8 cellular contexts compared by ENCODE assay signal in genomic region chr16:82627811-82628339, GRCh38. TPM values are rescaled to one million over a fixed set of nuclear protein-coding genes. Genes with fewer than 3 reads are reported as not detected.
DNase-seq lines count a peak whose midpoint lies in the region; ATAC-seq and TF ChIP-seq lines count a peak whose summit lies in the region.

No MANE protein-coding gene starts in this region.

- H4K20me1 ChIP-seq in SK-N-SH (ENCODE audit: insufficient read depth) (no peaks in the 10 kb centered on the region), neural progenitor cell (ENCODE audit: low read depth) (no peaks in the 10 kb centered on the region)

- no peak for ATAC-seq in GM18498 (IDR thresholded peaks at IDR 0.05; ENCODE audit: unreplicated experiment)
- no peak for ATAC-seq in GM18520 (IDR thresholded peaks at IDR 0.05; ENCODE audit: unreplicated experiment)

- H3K4me1 ChIP-seq in SK-N-SH (ENCODE audit: control insufficient read depth in 1 of 2, insufficient read depth in 2 of 2, low read depth in 1 of 2, low read length in 1 of 2) (peaks cover 0 to 15% of the 10 kb centered on the region in 2 experiments; a peak in 2 of 4 replicates), neural progenitor cell (peaks cover 20% of the 10 kb centered on the region)

- H3K36me3 ChIP-seq in SK-N-SH (replicated peaks in 1 of 2; ENCODE audit: control insufficient read depth in 1 of 2, insufficient read depth in 2 of 2, low read length in 1 of 2), result no peaks in the 10 kb centered on the region
- H3K36me3 ChIP-seq in neural progenitor cell, result no peaks in the 10 kb centered on the region

- H2AFZ ChIP-seq in SK-N-SH (ENCODE audit: low read depth) (peak overlapping the region; percentile 75), neural progenitor cell (replicated peaks) (peak overlapping the region; percentile 100)

- H3K36me3 Mint-ChIP-seq in neural progenitor cell, result no peaks in the 10 kb centered on the region

- H3K27me3 ChIP-seq in SK-N-SH (ENCODE audit: insufficient read depth) (peaks cover 6% of the 10 kb centered on the region; the same call in 1 of the 2 replicates), neural progenitor cell (peaks cover 62% of the 10 kb centered on the region)

- H3K4me3 Mint-ChIP-seq in neural progenitor cell, result peak overlapping the region; percentile 77

- H3F3A ChIP-seq in SK-N-SH (replicated peaks; ENCODE audit: insufficient read depth) (peaks cover 31% of the 10 kb centered on the region), neural progenitor cell (ENCODE audit: low read depth) (no peaks in the 10 kb centered on the region)

- H3K4me1 Mint-ChIP-seq in neural progenitor cell, result peaks cover 12% of the 10 kb centered on the region

- POLR2A ChIA-PET in SK-N-SH (lab: Yijun Ruan, JAX), result no interaction called here

- no peak overlapping the region for H3K27ac Mint-ChIP-seq in neural progenitor cell

- DNase-seq in AG10803 (ENCODE audit: low read depth) (peak; percentile 18), SK-N-SH (no peak), foreskin fibroblast (peak; percentile 52 to 71), neural progenitor cell (ENCODE audit: low spot score) (peak; percentile 68), cerebellum (ENCODE audit: low spot score) (no peak), NCI-H526 (lab: John Stamatoyannopoulos, UW) (no peak)

- H3K27ac ChIP-seq in SK-N-SH (ENCODE audit: low read depth in 2 of 2, low read length in 1 of 2) (peak overlapping the region in 1 of 2 experiments; percentile 86; a peak in 2 of 4 replicates), neural progenitor cell (no peak overlapping the region)

- H3K79me2 ChIP-seq in SK-N-SH (ENCODE audit: insufficient read depth), result peaks cover 44% of the 10 kb centered on the region; the same call in 1 of the 2 replicates
- H3K79me2 ChIP-seq in neural progenitor cell (ENCODE audit: low read depth), result no peaks in the 10 kb centered on the region

- WGBS in SK-N-SH (ENCODE audit: low lambda C conversion rate), result 12% methylated on average over 9 of the region's 29 CpGs

- H3K9ac ChIP-seq in SK-N-SH, result peak overlapping the region; percentile 82
- H3K9ac ChIP-seq in neural progenitor cell, result no peak overlapping the region

- TF ChIP-seq RAD21 in SK-N-SH (IDR thresholded peaks at IDR 0.05; ENCODE audit: low read length), result no peak

- CTCF ChIA-PET in SK-N-SH (lab: Yijun Ruan, JAX), result no interaction called here

- peaks cover 3% of the 10 kb centered on the region for H3K9me3 Mint-ChIP-seq in neural progenitor cell

- 0 out of 4 replicates have a peak, but pooled peaks of 1 of the 2 experiments have one; percentile 7 for TF ChIP-seq EP300 in SK-N-SH (IDR thresholded peaks at IDR 0.05; ENCODE audit: borderline replicate concordance in 1 of 2, low read depth in 1 of 2, low read length in 1 of 2)

- H3K27me3 Mint-ChIP-seq in neural progenitor cell (ENCODE audit: insufficient read depth, low read depth), result peaks cover 30% of the 10 kb centered on the region

- TF ChIP-seq CTCF in AG10803 (conservative IDR thresholded peaks at IDR 0.05; ENCODE audit: low read length) (no peak), SK-N-SH (IDR thresholded peaks at IDR 0.05) (no peak), foreskin fibroblast (IDR thresholded peaks at IDR 0.05; ENCODE audit: low read depth, low read length) (no peak), neural progenitor cell (IDR thresholded peaks at IDR 0.05) (no peak)

- H3K4me2 ChIP-seq in SK-N-SH, result peak overlapping the region; percentile 99
- H3K4me2 ChIP-seq in neural progenitor cell, result peak overlapping the region; percentile 99

- no peaks in the 10 kb centered on the region for H3K9me2 ChIP-seq in SK-N-SH

- no peaks in the 10 kb centered on the region for H3K9me3 ChIP-seq in SK-N-SH
- H3K9me3 ChIP-seq in neural progenitor cell (ENCODE audit: low read depth), result no peaks in the 10 kb centered on the region

- peak overlapping the region; percentile 76 for H3K4me3 ChIP-seq in AG10803 (ENCODE audit: low read length)
- peak overlapping the region; percentile 61 to 79 for H3K4me3 ChIP-seq in SK-N-SH (ENCODE audit: low read depth in 2 of 2, low read length in 1 of 2)
- H3K4me3 ChIP-seq in foreskin fibroblast (ENCODE audit: low read depth in 1 of 2, low read length in 2 of 2), result peak overlapping the region; percentile 57 to 69
- peak overlapping the region; percentile 56 for H3K4me3 ChIP-seq in neural progenitor cell

TF ChIP-seq in SK-N-SH, 30 proteins besides CTCF, POLR2A, EP300 and RAD21 (continues in another document):
- TF ChIP-seq JUND (IDR thresholded peaks at IDR 0.05), result no peak
- no peak for TF ChIP-seq RCOR1 (IDR thresholded peaks at IDR 0.05; ENCODE audit: low read length)
- peak; percentile 24 for TF ChIP-seq NFIC (IDR thresholded peaks at IDR 0.05; ENCODE audit: borderline replicate concordance)
- no peak for TF ChIP-seq SMC3 (IDR thresholded peaks at IDR 0.05; ENCODE audit: low read depth, low read length)
- no peak for TF ChIP-seq CHD2 (IDR thresholded peaks at IDR 0.05; ENCODE audit: low read length, partially characterized antibody)
- no peak for TF ChIP-seq SIN3A (IDR thresholded peaks at IDR 0.05; ENCODE audit: borderline replicate concordance, low read depth, low read length)
- TF ChIP-seq ELF1 (IDR thresholded peaks at IDR 0.05), result no peak
- no peak for TF ChIP-seq REST (IDR thresholded peaks at IDR 0.05; ENCODE audit: low read depth, low read length)
- no peak for TF ChIP-seq PBX3 (IDR thresholded peaks at IDR 0.05)
- no peak for TF ChIP-seq RFX5 (IDR thresholded peaks at IDR 0.05; ENCODE audit: low read length)
- no peak for TF ChIP-seq GATA2 (CRISPR knock-in tag; IDR thresholded peaks at IDR 0.05)
- no peak for TF ChIP-seq EZH2phosphoT487 (IDR thresholded peaks at IDR 0.05; ENCODE audit: borderline replicate concordance, low read depth)
- TF ChIP-seq FOXM1 (IDR thresholded peaks at IDR 0.05; ENCODE audit: low read depth), result no peak
- no peak for TF ChIP-seq USF1 (IDR thresholded peaks at IDR 0.05; ENCODE audit: borderline replicate concordance, low read depth)
- no peak for TF ChIP-seq RXRA (IDR thresholded peaks at IDR 0.05; ENCODE audit: borderline replicate concordance, low read depth)
- no peak for TF ChIP-seq MEF2A (IDR thresholded peaks at IDR 0.05; ENCODE audit: borderline replicate concordance, low read depth)
- TF ChIP-seq MAX (IDR thresholded peaks at IDR 0.05; ENCODE audit: low read depth), result peak; percentile 11; the same call in 1 of the 2 replicates

RNA-seq across cellular contexts. Expression of gene CDH13, which starts 1.1 kb away (rescaled TPM):
- 93.0 and 107 TPM in 2 replicates for polyA plus RNA-seq in SK-N-SH (2012; rRNA removed)
- 68.6 and 78.0 TPM in 2 replicates for polyA plus RNA-seq in SK-N-SH (2012; cell fraction: cytosol; rRNA removed)
- 53.7 and 78.7 TPM in 2 replicates for polyA plus RNA-seq in SK-N-SH (2012; cell fraction: nucleus; rRNA removed)
- total RNA-seq in neural progenitor cell (ENCODE audit: low replicate concordance), result 3.0 and 3.2 TPM in 2 replicates
- total RNA-seq in cerebellum, result 43.6 TPM

Comparison
In these comparisons a context has a peak if more than half of its experiments do, and no peak if none do; other contexts are left out.
1. DNase-seq: peak in AG10803 (single experiment), foreskin fibroblast (2 of 2) and neural progenitor cell (single experiment); none in SK-N-SH (single experiment), cerebellum (single experiment) and NCI-H526 (0 of 2).
2. RNA of gene CDH13, which starts 1.1 kb away (total RNA-seq): 43.6 TPM in cerebellum (single experiment); 3.0 to 3.2 TPM in neural progenitor cell; every median in the first group is over 10 times any median in the second.
3. Peak in every context shown above with its lines, with median percentiles within 50 percentile points of each other: H3K4me3 ChIP-seq.